In the genomic region with DNA sequence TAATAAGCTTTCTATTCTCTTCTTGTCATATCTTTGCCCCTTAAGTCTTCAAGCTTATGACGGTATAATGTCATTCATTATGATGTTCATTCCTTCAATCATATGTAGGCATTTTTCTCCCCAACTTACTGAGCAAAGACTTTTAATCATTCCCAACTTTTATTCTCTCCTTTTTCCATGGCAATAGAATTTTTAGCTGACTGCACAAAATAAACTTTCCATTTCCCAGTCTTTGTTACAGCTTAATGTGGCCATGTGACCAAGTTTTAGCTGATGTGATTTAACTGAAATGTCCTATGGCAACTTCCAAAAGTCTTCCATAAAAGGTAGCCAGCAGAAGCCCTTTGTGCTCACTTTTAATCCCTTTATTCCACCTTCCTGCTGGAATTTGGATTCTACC, we compare ENCODE assay signal across 17 cellular contexts.
DNase-seq lines count a peak whose midpoint lies in the region; ATAC-seq, FAIRE-seq and TF ChIP-seq lines count a peak whose summit lies in the region.
"Had no signal": no experiment of that assay in that cellular context is flagged by ENCODE, and none has a peak within 500 bp of the region (broad histone marks: within the 10 kb centered on the region; RNA-seq: fewer than 3 reads in every experiment).

No MANE protein-coding gene starts in this region.

- H2BK15ac ChIP-seq in IMR-90 (ENCODE audit: low read depth, low read length): no peak overlapping the region

- H2AK5ac ChIP-seq in IMR-90 (ENCODE audit: low read depth, low read length): no peak overlapping the region

- no peak overlapping the region for H3K14ac ChIP-seq in IMR-90 (replicated peaks; ENCODE audit: low read depth, low read length)

- H3K27me3 ChIP-seq in IMR-90 (ENCODE audit: control insufficient read depth, insufficient read depth, low read length) (no peaks in the 10 kb centered on the region), bronchial epithelial cell (ENCODE audit: control insufficient read depth, insufficient read depth, low read length) (no peaks in the 10 kb centered on the region), testis (no peaks in the 10 kb centered on the region)
- H3K27me3 ChIP-seq: BLaER1 treated with 17β-estradiol and CSF1 and Interleukin-3, amounts not matched to agents 10 nM and 100 nM had no signal

- H3K9ac ChIP-seq in IMR-90 (ENCODE audit: low read depth, low read length): no peak overlapping the region
- H3K9ac ChIP-seq: BLaER1 treated with 17β-estradiol and CSF1 and Interleukin-3, amounts not matched to agents 10 nM and 100 nM had no signal

- H3K23ac ChIP-seq in IMR-90 (ENCODE audit: low read depth, low read length): no peak overlapping the region

- H3K9me1 ChIP-seq in IMR-90 (ENCODE audit: insufficient read depth, low read length): no peaks in the 10 kb centered on the region

- H3K27ac ChIP-seq in A549 (no peak overlapping the region), IMR-90 (ENCODE audit: insufficient read depth, low read length) (no peak overlapping the region), testis (no peak overlapping the region)
- H3K27ac ChIP-seq: BLaER1 treated with 17β-estradiol and CSF1 and Interleukin-3, amounts not matched to agents 10 nM and 100 nM; C4-2B had no signal

- H2BK120ac ChIP-seq in IMR-90 (ENCODE audit: low read depth, low read length): no peak overlapping the region

- 56% methylated on average over 1 of the region's 1 CpG for WGBS in A549 (ENCODE audit: missing lambda C conversion rate)
- no CpG with 5 or more reads among the region's 1 CpG for WGBS in IMR-90 (ENCODE audit: extremely low coverage in 2 of 2, insufficient read length in 1 of 2), 2 experiments
- WGBS in testis, 2 donors: 89 to 95% methylated on average over 1 of the region's 1 CpG

- H2AK9ac ChIP-seq in IMR-90 (replicated peaks; ENCODE audit: low read depth, low read length, poor library complexity): no peak overlapping the region

- no peaks in the 10 kb centered on the region for H3K79me1 ChIP-seq in IMR-90 (ENCODE audit: low read depth in 1 of 2, low read length in 2 of 2)

- H4K91ac ChIP-seq in IMR-90 (ENCODE audit: insufficient read depth, low read depth, low read length): no peak overlapping the region

- H3K4me1 ChIP-seq in A549 (no peaks in the 10 kb centered on the region), IMR-90 (ENCODE audit: control insufficient read depth, insufficient read depth, low read length) (no peaks in the 10 kb centered on the region), testis (no peaks in the 10 kb centered on the region)
- H3K4me1 ChIP-seq: BLaER1 treated with 17β-estradiol and CSF1 and Interleukin-3, amounts not matched to agents 10 nM and 100 nM; Caco-2 had no signal

- H2AFZ ChIP-seq in IMR-90 (replicated peaks; ENCODE audit: low read length, poor library complexity): no peak overlapping the region

- no peak overlapping the region for H3K4ac ChIP-seq in IMR-90 (ENCODE audit: low read depth, low read length)

- no peak overlapping the region for H3K56ac ChIP-seq in IMR-90 (ENCODE audit: extremely low read depth, insufficient read depth, low read length)

- no peak overlapping the region for H3K4me3 ChIP-seq in A549
- H3K4me3 ChIP-seq in IMR-90 (ENCODE audit: insufficient read depth, low read depth, low read length): no peak overlapping the region
- no peak overlapping the region for H3K4me3 ChIP-seq in bronchial epithelial cell (ENCODE audit: low read depth, low read length)
- H3K4me3 ChIP-seq in testis: no peak overlapping the region
- H3K4me3 ChIP-seq: BLaER1 treated with 17β-estradiol and CSF1 and Interleukin-3, amounts not matched to agents 10 nM and 100 nM had no signal

- dilution Hi-C loops in IMR-90 (cut with HindIII; ENCODE audit: low sequenced_read_pairs, unreplicated experiment): no loop called here

- FAIRE-seq in A549 (lab: Jason Lieb, UNC) (no peak), bronchial epithelial cell (lab: Jason Lieb, UNC) (peak; percentile 18)
- FAIRE-seq: GM12891 had no signal

- no peak overlapping the region for H4K8ac ChIP-seq in IMR-90 (ENCODE audit: low read depth in 2 of 2, low read length in 2 of 2)

- intact Hi-C loops in IMR-90 (cut with micrococcal nuclease): no loop called here
- intact Hi-C loops in testis (cut with DNase I; ENCODE audit: low total_unique reads): no loop called here

- BruUV-seq in IMR-90 (replicated peaks; lab: Mats Ljungman, UMichigan): no TSS peak

- no peak for TF ChIP-seq CTCF in A549 (IDR thresholded peaks at IDR 0.05)
- TF ChIP-seq CTCF in IMR-90 (conservative IDR thresholded peaks at IDR 0.05; ENCODE audit: low read depth, low read length): no peak
- no peak for TF ChIP-seq CTCF in bronchial epithelial cell (IDR thresholded peaks at IDR 0.05; ENCODE audit: insufficient read depth, low read length, severe bottlenecking)
- TF ChIP-seq CTCF in testis (IDR thresholded peaks at IDR 0.05): no peak

- no peak overlapping the region for H3K4me2 ChIP-seq in A549
- H3K4me2 ChIP-seq in IMR-90 (ENCODE audit: low read depth, low read length): no peak overlapping the region
- H3K4me2 ChIP-seq: BLaER1 treated with 17β-estradiol and CSF1 and Interleukin-3, amounts not matched to agents 10 nM and 100 nM had no signal

- TF ChIP-seq POLR2A in A549 (IDR thresholded peaks at IDR 0.05; ENCODE audit: low read length): no peak
- TF ChIP-seq POLR2A in IMR-90 (IDR thresholded peaks at IDR 0.05; ENCODE audit: low read depth, low read length): no peak
- no peak for TF ChIP-seq POLR2A in testis (IDR thresholded peaks at IDR 0.05)

- no peak for TF ChIP-seq RAD21 in A549 (conservative IDR thresholded peaks at IDR 0.05 in 1 of 2, IDR thresholded peaks at IDR 0.05 in 1 of 2)
- TF ChIP-seq RAD21 in IMR-90 (IDR thresholded peaks at IDR 0.05; ENCODE audit: low read length): no peak

- no peak for TF ChIP-seq EP300 in A549 (IDR thresholded peaks at IDR 0.05)

- H2BK20ac ChIP-seq in IMR-90 (ENCODE audit: low read depth, low read length): no peak overlapping the region

- H3K36me3 ChIP-seq in IMR-90 (ENCODE audit: control insufficient read depth, insufficient read depth, low read length) (no peaks in the 10 kb centered on the region), bronchial epithelial cell (ENCODE audit: control insufficient read depth, insufficient read depth, low read length) (no peaks in the 10 kb centered on the region), testis (ENCODE audit: low read depth, missing control alignments) (no peaks in the 10 kb centered on the region)
- H3K36me3 ChIP-seq: BLaER1 treated with 17β-estradiol and CSF1 and Interleukin-3, amounts not matched to agents 10 nM and 100 nM had no signal

- in situ Hi-C loops in IMR-90 (cut with MboI; ENCODE audit: low sequenced_read_pairs): no loop called here

- no peak for ATAC-seq in A549
- no peak for ATAC-seq in IMR-90 (ENCODE audit: low read depth)
- ATAC-seq in HG02759 (IDR thresholded peaks at IDR 0.05; ENCODE audit: unreplicated experiment): no peak
- ATAC-seq: CD8-positive, alpha-beta T cell had no signal

- POLR2A ChIA-PET in A549 (lab: Yijun Ruan, JAX): no interaction called here
- POLR2A ChIA-PET in IMR-90 (lab: Charles Lee; ENCODE audit: unreplicated experiment): no interaction called here

- CTCF ChIA-PET in A549 (lab: Yijun Ruan, JAX): no interaction called here
- CTCF ChIA-PET in IMR-90 (lab: Yijun Ruan, JAX): no interaction called here

- DNase-seq in A549 (ENCODE audit: low read depth in 1 of 2, low spot score in 1 of 2) (no peak), IMR-90 (no peak), bronchial epithelial cell (ENCODE audit: low read depth) (no peak), GM19238 (ENCODE audit: insufficient read length, low spot score) (no peak), testis (no peak)
- DNase-seq: 8988T; AML-193; Caco-2; Calu3; CD4-positive, alpha-beta T cell; CD8-positive, alpha-beta T cell; DMS79 treated with DMSO at 0.1 percent for 48 hours; GF-D8 had no signal

- H4K20me1 ChIP-seq in IMR-90 (ENCODE audit: insufficient read depth, low read length): no peaks in the 10 kb centered on the region
- H4K20me1 ChIP-seq: BLaER1 treated with 17β-estradiol and CSF1 and Interleukin-3, amounts not matched to agents 10 nM and 100 nM had no signal

- H3K9me3 ChIP-seq in A549 (no peaks in the 10 kb centered on the region), IMR-90 (ENCODE audit: control insufficient read depth, insufficient read depth, low read length) (peaks cover 3% of the 10 kb centered on the region; the same call in 1 of the 2 replicates), testis (no peaks in the 10 kb centered on the region)
- H3K9me3 ChIP-seq: BLaER1 treated with 17β-estradiol and CSF1 and Interleukin-3, amounts not matched to agents 10 nM and 100 nM; Caco-2 had no signal

- no peak overlapping the region for H3K18ac ChIP-seq in IMR-90 (ENCODE audit: low read depth, low read length)

- H2BK5ac ChIP-seq in IMR-90 (ENCODE audit: low read depth, low read length, poor library complexity, severe bottlenecking): no peak overlapping the region

- no peak overlapping the region for H4K5ac ChIP-seq in IMR-90 (ENCODE audit: low read depth, low read length)

TF ChIP-seq in A549, 52 proteins besides CTCF, POLR2A, EP300 and RAD21:
- TF ChIP-seq FOXS1 (CRISPR knock-in tag; IDR thresholded peaks at IDR 0.05): no peak
- TF ChIP-seq MAFK (IDR thresholded peaks at IDR 0.05; ENCODE audit: partially characterized antibody): peak; percentile 37

TF ChIP-seq in IMR-90, 13 proteins besides CTCF, POLR2A, EP300 and RAD21:
- TF ChIP-seq CHD1 (IDR thresholded peaks at IDR 0.05; ENCODE audit: low read depth, low read length) (no peak), MAFK (IDR thresholded peaks at IDR 0.05; ENCODE audit: low read depth, low read length) (peak; percentile 53)
TF ChIP-seq in IMR-90: peak in this region for 1.
